8 cellular contexts compared by ENCODE assay signal in genomic region chr14:54440454-54440853, GRCh38. TPM values are rescaled to one million over a fixed set of nuclear protein-coding genes. Genes with fewer than 3 reads are reported as not detected.
DNase-seq lines count a peak whose midpoint lies in the region; ATAC-seq and TF ChIP-seq lines count a peak whose summit lies in the region.

No MANE protein-coding gene starts in this region.

- peak overlapping the region; percentile 76 for H2AFZ ChIP-seq in parathyroid adenoma

- TF ChIP-seq CTCF in GM06990 (IDR thresholded peaks at IDR 0.05; ENCODE audit: insufficient read depth, low read length, poor library complexity, severe bottlenecking) (no peak), RWPE1 (conservative IDR thresholded peaks at IDR 0.05; ENCODE audit: low read depth) (no peak), esophagus squamous epithelium (IDR thresholded peaks at IDR 0.05) (no peak), parathyroid adenoma (IDR thresholded peaks at IDR 0.05) (no peak)

- H3K4me1 ChIP-seq in esophagus squamous epithelium: peaks cover 11 to 70% (median 20%) of the 10 kb centered on the region in 3 donors
- H3K4me1 ChIP-seq in parathyroid adenoma: peaks cover 7% of the 10 kb centered on the region

- 1 to 6% methylated on average over 4 of the region's 4 CpGs for WGBS in esophagus squamous epithelium, 2 donors

- peak overlapping the region; percentile 63 for H3K4me2 ChIP-seq in parathyroid adenoma (ENCODE audit: low read length)

- H3K4me3 ChIP-seq in GM06990 (replicated peaks; ENCODE audit: low read depth, low read length) (peak overlapping the region; percentile 79), esophagus squamous epithelium (peak overlapping the region; percentile 67 to 85 (median 74)), parathyroid adenoma (ENCODE audit: low read depth, low read length) (peak overlapping the region; percentile 66)

- H3K36me3 ChIP-seq in GM06990 (ENCODE audit: control insufficient read depth, insufficient read depth, low read length): no peaks in the 10 kb centered on the region
- no peaks in the 10 kb centered on the region for H3K36me3 ChIP-seq in esophagus squamous epithelium
- no peaks in the 10 kb centered on the region for H3K36me3 ChIP-seq in parathyroid adenoma (ENCODE audit: control insufficient read depth, insufficient read depth, low read length)

- DNase-seq in GM06990 (ENCODE audit: extremely low read depth, insufficient read length) (no peak), RWPE1 (ENCODE audit: low spot score) (no peak), esophagus squamous epithelium (lab: John Stamatoyannopoulos, UW) (no peak), NCI-H1436 (lab: John Stamatoyannopoulos, UW) (no peak), A172 (ENCODE audit: low spot score) (no peak)
- DNase-seq in activated effector memory CD4-positive, alpha-beta T cell treated with Interleukin-2 at 50 U/mL for 16 hours: no peak

- H3K9me3 ChIP-seq in esophagus squamous epithelium (no peaks in the 10 kb centered on the region), parathyroid adenoma (ENCODE audit: control insufficient read depth, low read length) (no peaks in the 10 kb centered on the region)

- no peaks in the 10 kb centered on the region; the same call in 1 of the 2 replicates for H3K27me3 ChIP-seq in GM06990 (replicated peaks; ENCODE audit: control insufficient read depth, insufficient read depth, low read length)
- H3K27me3 ChIP-seq in esophagus squamous epithelium: no peaks in the 10 kb centered on the region
- no peaks in the 10 kb centered on the region for H3K27me3 ChIP-seq in parathyroid adenoma (ENCODE audit: control insufficient read depth, insufficient read depth, low read length)

- intact Hi-C loops in esophagus squamous epithelium (cut with DNase I): no loop called here

- CTCF ChIA-PET in RWPE1 (lab: Yijun Ruan, JAX): no interaction called here

- ATAC-seq in activated CD4-positive, CD25-positive, alpha-beta regulatory T cell treated with anti-CD3 and anti-CD28 coated beads, Interleukin-2, amount 50 U/mL, for 24 hours: no peak

- peaks cover 32% of the 10 kb centered on the region for H3K79me2 ChIP-seq in parathyroid adenoma

- H3K27ac ChIP-seq in RWPE1 (peak overlapping the region; percentile 98), esophagus squamous epithelium (peak overlapping the region; percentile 92 to 97 (median 96)), parathyroid adenoma (peak overlapping the region; percentile 77)

- POLR2A ChIA-PET in RWPE1 (lab: Yijun Ruan, JAX; ENCODE audit: low non-redundant PET): no interaction called here

- no peak for TF ChIP-seq POLR2A in esophagus squamous epithelium (IDR thresholded peaks at IDR 0.05)

- no peak overlapping the region for H3K9ac ChIP-seq in parathyroid adenoma

RNA-seq across cellular contexts. Expression of gene CNIH1, which starts 0.7 kb away (rescaled TPM):
- total RNA-seq in esophagus squamous epithelium: 100 to 1,000 TPM in 3 of 4 donors, 10 to 100 TPM in 1; 95.1 to 204 (median 164) TPM
- 90.4 and 106 TPM in 2 replicates for total RNA-seq in A172 (2014; rRNA removed; shearing (Covaris generic))

RNA-seq across cellular contexts. Expression of gene CDKN3, which starts 43.6 kb away (rescaled TPM):
- 10 to 100 TPM in 2 of 4 donors, 1 to 10 TPM in 2; 7.4 to 25.4 (median 15.6) TPM for total RNA-seq in esophagus squamous epithelium
- 104 and 166 TPM in 2 replicates for total RNA-seq in A172 (2014; rRNA removed; shearing (Covaris generic))

RNA-seq across cellular contexts. Expression of gene GMFB, which starts 48.3 kb away (rescaled TPM):
- total RNA-seq in esophagus squamous epithelium: 10 to 100 TPM; 10.2 to 69.8 (median 36.2) TPM
- 63.2 and 96.4 TPM in 2 replicates for total RNA-seq in A172 (2014; rRNA removed; shearing (Covaris generic))
